Comparison of ENCODE assay signal across 8 cellular contexts in the genomic region with DNA sequence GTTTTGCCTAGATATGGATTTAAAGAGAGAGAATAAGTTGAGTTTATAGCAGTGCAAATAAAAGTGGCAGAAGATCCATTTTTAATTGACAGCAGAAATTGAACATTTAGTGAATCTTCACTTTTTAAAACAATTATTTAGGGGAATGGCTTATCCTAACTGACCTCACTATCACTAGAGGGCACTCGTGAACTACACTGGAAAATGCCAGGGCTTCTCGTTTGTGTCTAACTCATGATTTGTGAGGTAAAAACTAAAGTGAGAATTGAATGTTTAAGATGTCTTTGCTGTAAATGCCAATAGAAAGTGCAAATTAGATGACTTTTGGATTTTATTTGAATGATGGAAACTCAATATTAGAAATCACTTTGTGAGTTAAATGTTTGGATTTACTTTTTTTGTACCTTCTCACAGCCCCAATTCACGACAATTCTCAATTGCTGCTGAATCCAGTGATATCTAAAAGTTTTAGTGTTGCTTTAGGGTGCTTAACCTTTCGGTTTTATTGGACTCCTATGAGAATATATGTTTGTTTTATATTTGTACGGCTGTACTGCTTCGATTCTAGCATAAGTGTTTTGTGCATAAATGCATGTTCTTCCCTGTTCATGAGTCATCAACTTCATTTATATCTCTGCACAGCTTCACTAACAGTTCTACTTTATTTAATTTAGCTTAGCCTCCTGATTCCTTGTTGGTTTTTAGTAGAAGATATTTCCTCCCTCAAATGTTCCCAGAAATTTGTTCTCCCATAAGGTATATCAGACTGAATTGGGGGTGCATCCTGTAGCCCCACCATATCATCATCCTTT.
DNase-seq lines count a peak whose midpoint lies in the region; ATAC-seq, FAIRE-seq and TF ChIP-seq lines count a peak whose summit lies in the region.

No MANE protein-coding gene starts in this region.

- peak; percentile 77 for DNase-seq in ELR (ENCODE audit: low read depth)
- DNase-seq in RPMI7951 (ENCODE audit: low read depth) = peak; percentile 65
- DNase-seq in esophagus squamous epithelium (lab: John Stamatoyannopoulos, UW) = no peak
- peak in 1 of 6 donors; percentile 20 for DNase-seq in pancreas
- no peak for DNase-seq in GDM1 (lab: John Stamatoyannopoulos, UW)

- peak in 5 of 6 experiments; percentile 29 to 61 (median 58) for TF ChIP-seq CTCF in esophagus squamous epithelium (IDR thresholded peaks at IDR 0.05)
- TF ChIP-seq CTCF in pancreas (IDR thresholded peaks at IDR 0.05) = peak in 3 of 4 donors; percentile 29 to 34 (median 34)

- no peaks in the 10 kb centered on the region for H3K36me3 ChIP-seq in esophagus squamous epithelium
- H3K36me3 ChIP-seq in pancreas = no peaks in the 10 kb centered on the region

- H3K4me3 ChIP-seq in esophagus squamous epithelium (no peak overlapping the region), pancreas (no peak overlapping the region)

- TF ChIP-seq RAD21 in Ishikawa (IDR thresholded peaks at IDR 0.05; ENCODE audit: low read depth) = peak; percentile 76

- intact Hi-C loops in esophagus squamous epithelium (cut with DNase I) = loop anchor here (10.0 kb wide), 1 partner anchor 541 kb away; no protein-coding TSS in a partner anchor
- intact Hi-C loops in pancreas (cut with DNase I) = loop anchor here in 2 of 3 donors (5.0 to 10.0 kb wide), 2 partner anchors 349 to 543 kb away; no protein-coding TSS in a partner anchor

- peak; percentile 53 for FAIRE-seq in pancreas (lab: Jason Lieb, UNC)

- peaks cover 0 to 7% (median 0%) of the 10 kb centered on the region in 4 donors for H3K27me3 ChIP-seq in esophagus squamous epithelium
- H3K27me3 ChIP-seq in pancreas = peaks cover 0 to 8% (median 0%) of the 10 kb centered on the region in 4 donors

- no peaks in the 10 kb centered on the region for H3K9me3 ChIP-seq in esophagus squamous epithelium
- no peaks in the 10 kb centered on the region for H3K9me3 ChIP-seq in pancreas

- no peaks in the 10 kb centered on the region for H3K4me1 ChIP-seq in esophagus squamous epithelium
- no peaks in the 10 kb centered on the region for H3K4me1 ChIP-seq in pancreas

- ATAC-seq in pancreas (peak in 3 of 4 donors; percentile 62 to 71 (median 70)), HG03439 (IDR thresholded peaks at IDR 0.05; ENCODE audit: unreplicated experiment) (no peak), GM21825 (IDR thresholded peaks at IDR 0.05; ENCODE audit: unreplicated experiment) (no peak)

- no peak for TF ChIP-seq EP300 in Ishikawa (IDR thresholded peaks at IDR 0.05; ENCODE audit: borderline replicate concordance)

- H3K27ac ChIP-seq in esophagus squamous epithelium (no peak overlapping the region), pancreas (no peak overlapping the region)

- 17 to 20% methylated on average over 6 of the region's 6 CpGs for WGBS in esophagus squamous epithelium, 2 donors
- WGBS in pancreas, 2 donors = 28 to 38% methylated on average over 6 of the region's 6 CpGs

- no peak for TF ChIP-seq POLR2A in esophagus squamous epithelium (IDR thresholded peaks at IDR 0.05)

TF ChIP-seq in Ishikawa, 13 proteins besides CTCF, POLR2A, EP300 and RAD21:
- TF ChIP-seq TEAD4 (IDR thresholded peaks at IDR 0.05) (no peak), REST (IDR thresholded peaks at IDR 0.05; ENCODE audit: low read depth) (no peak), ZBTB7A (IDR thresholded peaks at IDR 0.05; ENCODE audit: low read depth) (no peak)
- TF ChIP-seq, protein P1, sequence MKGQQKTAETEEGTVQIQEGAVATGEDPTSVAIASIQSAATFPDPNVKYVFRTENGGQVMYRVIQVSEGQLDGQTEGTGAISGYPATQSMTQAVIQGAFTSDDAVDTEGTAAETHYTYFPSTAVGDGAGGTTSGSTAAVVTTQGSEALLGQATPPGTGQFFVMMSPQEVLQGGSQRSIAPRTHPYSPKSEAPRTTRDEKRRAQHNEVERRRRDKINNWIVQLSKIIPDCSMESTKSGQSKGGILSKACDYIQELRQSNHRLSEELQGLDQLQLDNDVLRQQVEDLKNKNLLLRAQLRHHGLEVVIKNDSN (IDR thresholded peaks at IDR 0.05) = no peak
- TF ChIP-seq, protein P2, sequence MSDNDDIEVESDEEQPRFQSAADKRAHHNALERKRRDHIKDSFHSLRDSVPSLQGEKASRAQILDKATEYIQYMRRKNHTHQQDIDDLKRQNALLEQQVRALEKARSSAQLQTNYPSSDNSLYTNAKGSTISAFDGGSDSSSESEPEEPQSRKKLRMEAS (IDR thresholded peaks at IDR 0.05) = no peak

Comparison
In these comparisons a context has a peak if more than half of its experiments do, and no peak if none do; other contexts are left out.
1. DNase-seq: peak in ELR (single experiment) and RPMI7951 (single experiment); none in esophagus squamous epithelium (single experiment) and GDM1 (single experiment).
2. ATAC-seq: peak in pancreas (3 of 4); none in HG03439 (single experiment) and GM21825 (single experiment).